Comparison of ENCODE assay signal across 31 cellular contexts in the genomic region with DNA sequence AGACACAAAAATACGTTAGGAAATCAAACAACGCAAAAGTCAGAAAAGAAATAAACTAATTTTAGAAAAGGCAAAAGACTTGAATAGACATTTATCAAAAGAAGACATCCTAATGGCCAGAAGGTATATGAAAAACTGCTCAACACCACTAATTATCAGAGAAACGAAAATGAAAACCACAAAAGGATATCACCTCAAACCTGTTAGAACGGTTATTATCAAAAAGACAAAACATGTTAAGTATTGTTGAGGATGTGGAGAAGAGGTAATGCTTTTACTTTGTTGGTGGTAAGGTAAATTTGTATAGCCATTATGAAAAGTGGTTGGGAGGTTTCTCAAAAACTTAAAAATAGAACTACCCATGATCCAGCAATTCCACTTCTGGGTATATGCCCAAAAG.
"Had no signal": no experiment of that assay in that cellular context is flagged by ENCODE, and none has a peak within 500 bp of the region (broad histone marks: within the 10 kb centered on the region; RNA-seq: fewer than 3 reads in every experiment).

No MANE protein-coding gene starts in this region.

- H3K4me3 ChIP-seq: ascending aorta, cardiac muscle cell, gastroesophageal sphincter, hepatocyte, left ventricle myocardium inferior, lung, neural progenitor cell, psoas muscle, sigmoid colon, stomach, thyroid gland had no signal

- FAIRE-seq: endothelial cell of umbilical vein, small intestine had no signal

- DNase-seq: activated CD4-positive, alpha-beta memory T cell treated with anti-CD3 and anti-CD28 coated beads for 36 hours; activated CD4-positive, alpha-beta T cell treated with anti-CD3 and anti-CD28 coated beads, Interleukin-2, amount 10 ng/mL, durations not matched to agents 24 days and 14 days; activated CD4-positive, CD25-positive, alpha-beta regulatory T cell treated with anti-CD3 and anti-CD28 coated beads, Interleukin-2, amount 50 U/mL, for 72 hours; activated CD8-positive, alpha-beta memory T cell treated with anti-CD3 and anti-CD28 coated beads, Interleukin-2, amount 50 U/mL, for 48 hours; activated gamma-delta T cell; activated naive CD4-positive, alpha-beta T cell treated with anti-CD3 and anti-CD28 coated beads, Interleukin-2, amount 10 ng/mL, durations not matched to agents 7 days and 5 days; activated naive CD8-positive, alpha-beta T cell treated with anti-CD3 and anti-CD28 coated beads, Interleukin-2, amount 10 ng/mL, durations not matched to agents 7 days and 5 days; activated T-cell treated with anti-CD3 and anti-CD28 coated beads, Interleukin-2, amount 50 U/mL, for 24 hours; cortex of kidney; islet precursor cell; left ventricle myocardium inferior; mesendoderm; natural killer cell; occipital lobe; psoas muscle; sigmoid colon; small intestine; stimulated activated CD4-positive, alpha-beta T cell treated with anti-CD3 and anti-CD28 coated beads, Interleukin-1b, Interleukin-23, amount 100 ng/mL, for 48 hours; stimulated activated CD4-positive, alpha-beta T cell treated with anti-CD3 and anti-CD28 coated beads, Interleukin-4, amount 100 ng/mL, for 4 hours; stimulated activated CD8-positive, alpha-beta memory T cell treated with anti-CD3 and anti-CD28 coated beads, Interleukin-4, amount 100 ng/mL, for 48 hours; stomach; thyroid gland had no signal

- H3K4me2 ChIP-seq: hepatocyte, neural progenitor cell had no signal

- H3K4me1 ChIP-seq: ascending aorta, gastroesophageal sphincter, left ventricle myocardium inferior, parathyroid adenoma, psoas muscle, sigmoid colon, stomach, thyroid gland had no signal

- ATAC-seq: gastroesophageal sphincter; natural killer cell; psoas muscle; stimulated activated memory B cell treated with anti-CD40 and anti-IgM and Interleukin-4, amounts not matched to agents 10 μg/mL and 1 μg/mL and 100 μg/mL, for 72 hours had no signal

- H3K9me3 ChIP-seq: ascending aorta, thyroid gland had no signal

- H3K27ac ChIP-seq: ascending aorta, cardiac muscle cell, gastroesophageal sphincter, hepatocyte, left ventricle myocardium inferior, neural progenitor cell, parathyroid adenoma, psoas muscle, sigmoid colon, stomach, thyroid gland had no signal
